Comparison of ENCODE assay signal across 8 cellular contexts in the genomic region with DNA sequence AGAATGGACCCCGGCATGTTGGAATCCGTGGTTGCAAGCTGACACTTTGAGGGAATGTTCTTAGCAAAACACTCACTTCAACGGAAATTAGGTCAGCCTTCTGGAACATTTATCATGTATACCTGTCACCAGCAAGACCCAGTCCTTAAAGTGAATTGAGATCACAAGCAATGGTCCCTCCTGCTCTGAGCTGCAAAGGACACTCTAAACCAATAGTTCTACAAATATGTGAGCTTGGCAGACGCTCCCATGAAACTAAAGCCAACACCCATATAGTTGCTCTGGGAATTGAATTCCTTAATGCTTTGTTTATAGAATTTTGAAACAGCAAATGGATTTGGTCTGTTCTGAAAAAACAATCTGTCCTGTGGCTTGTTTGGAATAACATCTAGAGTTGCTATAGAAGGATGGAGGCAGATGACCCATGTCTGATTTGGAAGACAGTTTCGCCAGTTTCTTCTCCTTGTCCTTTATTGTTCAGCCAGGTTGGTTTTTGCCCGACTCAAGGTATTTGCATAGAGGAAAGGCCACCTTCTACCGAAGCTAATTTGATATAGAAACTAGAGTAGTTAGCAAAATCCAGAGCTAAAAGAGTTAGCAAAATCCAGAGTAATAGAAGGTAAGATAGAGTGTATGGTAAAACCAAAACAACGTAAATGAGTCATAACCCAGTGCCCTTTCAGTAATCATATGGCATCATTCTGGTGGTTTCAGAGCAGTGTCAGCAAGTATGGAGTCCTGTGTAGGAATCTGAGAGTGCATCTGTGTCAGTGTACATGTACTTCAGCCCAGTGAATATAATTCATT.
DNase-seq lines count a peak whose midpoint lies in the region; ATAC-seq and TF ChIP-seq lines count a peak whose summit lies in the region.

No MANE protein-coding gene starts in this region.

- no peaks in the 10 kb centered on the region for H3K27me3 ChIP-seq in SJSA1 (replicated peaks)

- H3K27ac Mint-ChIP-seq in activated naive CD4-positive, alpha-beta T cell treated with anti-CD3 and anti-CD28 coated beads, Interleukin-2, amount 10 ng/mL, durations not matched to agents 7 days and 5 days, result no peak overlapping the region
- peak overlapping the region; percentile 83 for H3K27ac Mint-ChIP-seq in stimulated activated naive CD8-positive, alpha-beta T cell treated with anti-CD3 and anti-CD28 coated beads, Interleukin-15, Interleukin-2, amounts not matched to agents 100 ng/mL and 50 ng/mL, for 24 hours

- H3K4me1 Mint-ChIP-seq in activated naive CD4-positive, alpha-beta T cell treated with anti-CD3 and anti-CD28 coated beads, Interleukin-2, amount 10 ng/mL, durations not matched to agents 7 days and 5 days, result peaks cover 2% of the 10 kb centered on the region
- H3K4me1 Mint-ChIP-seq in stimulated activated naive CD8-positive, alpha-beta T cell treated with anti-CD3 and anti-CD28 coated beads, Interleukin-15, Interleukin-2, amounts not matched to agents 100 ng/mL and 50 ng/mL, for 24 hours (ENCODE audit: low read depth), result peaks cover 36% of the 10 kb centered on the region

- no peak overlapping the region for H3K4me3 ChIP-seq in SJSA1
- H3K4me3 ChIP-seq in fibroblast of villous mesenchyme (ENCODE audit: low read depth, low read length), result peak overlapping the region; percentile 29

- no peak overlapping the region for H3K4me3 Mint-ChIP-seq in activated naive CD4-positive, alpha-beta T cell treated with anti-CD3 and anti-CD28 coated beads, Interleukin-2, amount 10 ng/mL, durations not matched to agents 7 days and 5 days
- peak overlapping the region; percentile 52 for H3K4me3 Mint-ChIP-seq in stimulated activated naive CD8-positive, alpha-beta T cell treated with anti-CD3 and anti-CD28 coated beads, Interleukin-15, Interleukin-2, amounts not matched to agents 100 ng/mL and 50 ng/mL, for 24 hours

- H3K4me1 ChIP-seq in SJSA1 (replicated peaks), result peaks cover 11% of the 10 kb centered on the region

- no peaks in the 10 kb centered on the region for H3K9me3 Mint-ChIP-seq in activated naive CD4-positive, alpha-beta T cell treated with anti-CD3 and anti-CD28 coated beads, Interleukin-2, amount 10 ng/mL, durations not matched to agents 7 days and 5 days
- H3K9me3 Mint-ChIP-seq in stimulated activated naive CD8-positive, alpha-beta T cell treated with anti-CD3 and anti-CD28 coated beads, Interleukin-15, Interleukin-2, amounts not matched to agents 100 ng/mL and 50 ng/mL, for 24 hours, result no peaks in the 10 kb centered on the region

- no peaks in the 10 kb centered on the region for H3K27me3 Mint-ChIP-seq in activated naive CD4-positive, alpha-beta T cell treated with anti-CD3 and anti-CD28 coated beads, Interleukin-2, amount 10 ng/mL, durations not matched to agents 7 days and 5 days
- peaks cover 3% of the 10 kb centered on the region for H3K27me3 Mint-ChIP-seq in stimulated activated naive CD8-positive, alpha-beta T cell treated with anti-CD3 and anti-CD28 coated beads, Interleukin-15, Interleukin-2, amounts not matched to agents 100 ng/mL and 50 ng/mL, for 24 hours

- H3K36me3 Mint-ChIP-seq in activated naive CD4-positive, alpha-beta T cell treated with anti-CD3 and anti-CD28 coated beads, Interleukin-2, amount 10 ng/mL, durations not matched to agents 7 days and 5 days, result no peaks in the 10 kb centered on the region
- no peaks in the 10 kb centered on the region for H3K36me3 Mint-ChIP-seq in stimulated activated naive CD8-positive, alpha-beta T cell treated with anti-CD3 and anti-CD28 coated beads, Interleukin-15, Interleukin-2, amounts not matched to agents 100 ng/mL and 50 ng/mL, for 24 hours (ENCODE audit: low read depth)

- no peaks in the 10 kb centered on the region for H3K9me3 ChIP-seq in SJSA1 (replicated peaks)

- peak; percentile 99 for ATAC-seq in HG02759 (IDR thresholded peaks at IDR 0.05; ENCODE audit: unreplicated experiment)

- H3K36me3 ChIP-seq in SJSA1, result no peaks in the 10 kb centered on the region

- H3K27ac ChIP-seq in SJSA1, result peak overlapping the region; percentile 15

- TF ChIP-seq CTCF in fibroblast of villous mesenchyme (IDR thresholded peaks at IDR 0.05; ENCODE audit: insufficient read depth, low read depth, low read length), result no peak

- CTCF ChIA-PET in activated naive CD4-positive, alpha-beta T cell treated with anti-CD3 and anti-CD28 coated beads, Interleukin-2, amount 10 ng/mL, durations not matched to agents 7 days and 5 days (lab: Charles Lee), result interaction anchor here (1.3 to 1.4 kb wide), 2 partner anchors 17 to 263 kb away, joined by 3 to 4 read pairs; no protein-coding TSS in a partner anchor

- DNase-seq in activated naive CD4-positive, alpha-beta T cell treated with Interleukin-2 at 50 U/mL for 16 hours, result peak; percentile 12
- no peak for DNase-seq in activated naive CD4-positive, alpha-beta T cell treated with anti-CD3 and anti-CD28 coated beads, Interleukin-2, amount 10 ng/mL, durations not matched to agents 7 days and 5 days
- DNase-seq in SJSA1 (ENCODE audit: low read depth in 1 of 2, low spot score in 2 of 2) (peak in 1 of 2 experiments; percentile 55), fibroblast of villous mesenchyme (ENCODE audit: low read depth) (peak; percentile 85), NCI-H2196 treated with DMSO at 0.1 percent for 48 hours (lab: John Stamatoyannopoulos, UW; ENCODE audit: unreplicated experiment) (no peak), HK-2 (ENCODE audit: unreplicated experiment) (no peak)

Comparison
In these comparisons a context has a peak if more than half of its experiments do, and no peak if none do; other contexts are left out.
1. DNase-seq: peak in activated naive CD4-positive, alpha-beta T cell treated with Interleukin-2 at 50 U/mL for 16 hours (single experiment) and fibroblast of villous mesenchyme (single experiment); none in activated naive CD4-positive, alpha-beta T cell treated with anti-CD3 and anti-CD28 coated beads, Interleukin-2, amount 10 ng/mL, durations not matched to agents 7 days and 5 days (single experiment), NCI-H2196 treated with DMSO at 0.1 percent for 48 hours (single experiment) and HK-2 (single experiment).